In genomic region chr16:55832788-55833583, GRCh38 we compare ENCODE assay signal across 1 cellular context.
TF ChIP-seq lines count a peak whose summit lies in the region.

CES1 (minus strand) TSS chr16:55833096; CDS start chr16:55833055, 41 bp downstream.

TF ChIP-seq in K562, 482 proteins besides CTCF, POLR2A, EP300 and RAD21 (continued from another document):
- TF ChIP-seq AFF1 (IDR thresholded peaks at IDR 0.05; ENCODE audit: low read depth in 1 of 2, partially characterized antibody in 2 of 2) (no peak), E2F3 (CRISPR knock-in tag; IDR thresholded peaks at IDR 0.05) (no peak)
